10 cellular contexts compared by ENCODE assay signal in the genomic region with DNA sequence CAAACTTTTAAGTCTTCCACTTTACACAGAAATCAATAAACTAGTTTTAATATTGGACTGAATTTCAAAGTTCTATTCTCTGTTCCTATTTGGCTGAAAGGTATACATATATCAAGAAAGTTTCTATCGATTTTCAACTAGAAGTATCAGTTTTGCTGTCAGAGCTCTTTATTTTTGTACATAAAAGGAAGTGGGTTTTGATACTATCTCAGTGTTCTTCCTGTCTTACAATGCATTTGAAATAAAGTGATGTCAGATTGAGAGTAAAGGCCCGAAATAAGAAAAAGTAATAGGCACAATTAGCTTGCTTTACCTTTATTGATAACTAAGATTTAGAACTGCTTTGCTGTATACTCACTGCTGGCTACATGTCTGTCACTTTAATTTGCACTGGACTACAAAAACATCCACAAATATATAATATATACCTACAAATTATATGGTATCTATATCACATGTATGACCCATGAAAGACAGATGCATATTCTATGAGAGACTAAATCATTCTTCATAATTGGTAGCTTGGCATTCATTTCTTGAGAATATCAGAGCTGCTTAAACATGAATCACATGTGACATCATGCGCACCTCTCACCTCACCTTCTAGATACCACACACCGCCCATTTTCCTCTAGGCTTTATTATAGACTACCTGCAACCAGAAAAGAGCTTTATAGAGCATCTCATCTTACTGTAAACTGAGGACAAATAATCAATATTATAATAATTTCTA.
DNase-seq lines count a peak whose midpoint lies in the region; ATAC-seq and TF ChIP-seq lines count a peak whose summit lies in the region.
"Had no signal": no experiment of that assay in that cellular context is flagged by ENCODE, and none has a peak within 500 bp of the region (broad histone marks: within the 10 kb centered on the region; RNA-seq: fewer than 3 reads in every experiment).

No MANE protein-coding gene starts in this region.

- H3K36me3 Mint-ChIP-seq in central memory CD8-positive, alpha-beta T cell (ENCODE audit: insufficient read depth) = peaks cover 14% of the 10 kb centered on the region

- H3K4me2 ChIP-seq in DOHH2 (ENCODE audit: low read length) = peak overlapping the region; percentile 26

- peaks cover 23% of the 10 kb centered on the region for H3K4me1 ChIP-seq in DOHH2 (ENCODE audit: control insufficient read depth, low read length)

- H3K27ac ChIP-seq in DOHH2 (ENCODE audit: low read depth, low read length) (no peak overlapping the region), KOPT-K1 (ENCODE audit: low read depth, low read length, poor library complexity, severe bottlenecking) (peak overlapping the region; percentile 34)

- DNase-seq in central memory CD8-positive, alpha-beta T cell (ENCODE audit: low spot score in 2 of 2) = no peak
- DNase-seq in ureter (ENCODE audit: low spot score) = no peak
- no peak for DNase-seq in NCI-H2196 treated with DMSO at 0.1 percent for 48 hours (lab: John Stamatoyannopoulos, UW; ENCODE audit: unreplicated experiment)
- no peak for DNase-seq in kidney glomerular epithelial cell (lab: John Stamatoyannopoulos, UW)
- DNase-seq: aorta, NCI-H1694 had no signal

- no peak for TF ChIP-seq CTCF in DOHH2 (IDR thresholded peaks at IDR 0.05; ENCODE audit: low read depth, low read length, poor library complexity, severe bottlenecking)

- H3K9me3 ChIP-seq in DOHH2 (ENCODE audit: control insufficient read depth, insufficient read depth, low read length) (no peaks in the 10 kb centered on the region), KOPT-K1 (ENCODE audit: insufficient read depth, low read length, poor library complexity, severe bottlenecking) (no peaks in the 10 kb centered on the region)

- peak; percentile 73 for ATAC-seq in GM19351 (IDR thresholded peaks at IDR 0.05; ENCODE audit: unreplicated experiment)
- peak; percentile 81 for ATAC-seq in central memory CD8-positive, alpha-beta T cell (replicated peaks; ENCODE audit: extremely low read depth, poor library complexity, severe bottlenecking)
- no peak for ATAC-seq in HG02610 (IDR thresholded peaks at IDR 0.05; ENCODE audit: unreplicated experiment)

- H3K4me1 Mint-ChIP-seq in central memory CD8-positive, alpha-beta T cell = peaks cover 80% of the 10 kb centered on the region

- H3K27me3 Mint-ChIP-seq in central memory CD8-positive, alpha-beta T cell = no peaks in the 10 kb centered on the region

- H3K79me2 ChIP-seq in DOHH2 (ENCODE audit: control insufficient read depth, low read length) = peaks cover 3% of the 10 kb centered on the region

- no peaks in the 10 kb centered on the region for H3F3A ChIP-seq in DOHH2 (ENCODE audit: control insufficient read depth, insufficient read depth)

- H3K4me3 ChIP-seq in DOHH2 (ENCODE audit: low read length) = no peak overlapping the region

- H3K9me2 ChIP-seq in DOHH2 (replicated peaks; ENCODE audit: control insufficient read depth, low read length) = no peaks in the 10 kb centered on the region

- H3K27ac Mint-ChIP-seq in central memory CD8-positive, alpha-beta T cell (ENCODE audit: low read depth) = peak overlapping the region; percentile 95

- peak overlapping the region; percentile 81 for H3K4me3 Mint-ChIP-seq in central memory CD8-positive, alpha-beta T cell

- H3K9me3 Mint-ChIP-seq in central memory CD8-positive, alpha-beta T cell = no peaks in the 10 kb centered on the region

- H3K36me3 ChIP-seq in DOHH2 (ENCODE audit: control insufficient read depth, low read length) = peaks cover 49% of the 10 kb centered on the region
- peaks cover 31% of the 10 kb centered on the region for H3K36me3 ChIP-seq in KOPT-K1 (ENCODE audit: insufficient read depth, low read length)

- H4K20me1 ChIP-seq in DOHH2 (ENCODE audit: control insufficient read depth, insufficient read depth, low read depth, low read length) = no peaks in the 10 kb centered on the region

- H3K27me3 ChIP-seq in DOHH2 (ENCODE audit: control insufficient read depth, low read length) = no peaks in the 10 kb centered on the region
